9 cellular contexts compared by ENCODE assay signal in genomic region chr14:39102969-39103957, GRCh38. TPM values are rescaled to one million over a fixed set of nuclear protein-coding genes. Genes with fewer than 3 reads are reported as not detected.
A peak's percentile ranks its signal among the peaks of the same experiment; 100 is the strongest.
DNase-seq lines count a peak whose midpoint lies in the region; ATAC-seq, FAIRE-seq and TF ChIP-seq lines count a peak whose summit lies in the region.
"Had no signal": no experiment of that assay in that cellular context is flagged by ENCODE, and none has a peak within 500 bp of the region (broad histone marks: within the 10 kb centered on the region; RNA-seq: fewer than 3 reads in every experiment).

Gene SEC23A (minus strand): TSS chr14:39103235. CDS start chr14:39096118, 7,117 bp downstream.

- peak within 1 kb of the TSS; percentile 73 to 98 for H3K9ac ChIP-seq in colonic mucosa (ENCODE audit: low read depth in 2 of 2, low read length in 2 of 2)

- H3K9me3 ChIP-seq in colonic mucosa, result no peaks in the 10 kb centered on the region

- H3K4me1 ChIP-seq in colonic mucosa, result peaks cover 8% of the 10 kb centered on the region

- CTCF ChIA-PET in BJ (lab: Yijun Ruan, JAX), result interaction anchor here (0.6 to 1.1 kb wide), 3 partner anchors 11 to 497 kb away, joined by 3 to 4 read pairs (median 3); partner anchors contain the start of gene GEMIN2

- no peak for TF ChIP-seq CTCF in BJ (IDR thresholded peaks at IDR 0.05; ENCODE audit: insufficient read depth, low read depth, low read length)
- TF ChIP-seq CTCF in colonic mucosa (IDR thresholded peaks at IDR 0.05), result no peak

- DNase-seq in BJ (ENCODE audit: low read depth) (no peak), GM19239 (ENCODE audit: insufficient read length, low spot score) (peak; percentile 64), NCI-H524 (lab: John Stamatoyannopoulos, UW) (peak; percentile 95 to 96), colonic mucosa (peak; percentile 94), left kidney (ENCODE audit: low read depth, low spot score) (peak; percentile 97)
- peak; percentile 86 for DNase-seq in activated CD4-positive, alpha-beta T cell treated with anti-CD3 and anti-CD28 coated beads for 48 hours
- peak; percentile 84 to 89 for DNase-seq in stimulated activated CD4-positive, alpha-beta T cell treated with anti-CD3 and anti-CD28 coated beads, Interleukin-2, amount 100 ng/mL, for 24 hours

- intact Hi-C loops in colonic mucosa (cut with DNase I), result loop anchor here (5.0 kb wide), 1 partner anchor 74 kb away; the partner anchor contains the start of gene PNN

- ATAC-seq in HG03457 (IDR thresholded peaks at IDR 0.05; ENCODE audit: unreplicated experiment), result peak; percentile 84

- H3K27me3 ChIP-seq in BJ (ENCODE audit: control insufficient read depth, insufficient read depth, low read length) (no peaks in the 10 kb centered on the region), colonic mucosa (no peaks in the 10 kb centered on the region)

- FAIRE-seq in GM19239 (lab: Jason Lieb, UNC), result peak; percentile 79
- FAIRE-seq: islet of Langerhans had no signal

- H3K36me3 ChIP-seq in BJ (ENCODE audit: control insufficient read depth, insufficient read depth, low read length), result no peaks in the 10 kb centered on the region
- H3K36me3 ChIP-seq in colonic mucosa, result no peaks in the 10 kb centered on the region

- H3K4me3 ChIP-seq in BJ (ENCODE audit: low read depth, low read length) (peak within 1 kb of the TSS; percentile 97), colonic mucosa (peak within 1 kb of the TSS; percentile 93)

- POLR2A ChIA-PET in BJ (lab: Charles Lee), result interaction anchor here (0.6 to 1.9 kb wide), 2 partner anchors 11 to 42 kb away, joined by 6 to 7 read pairs; no protein-coding TSS in a partner anchor

- H3K27ac ChIP-seq in colonic mucosa, result peak within 1 kb of the TSS; percentile 100

RNA-seq across cellular contexts. Expression of gene SEC23A, which starts in this region (rescaled TPM):
- 157 and 327 TPM in 2 replicates for polyA plus RNA-seq in BJ (2011; rRNA removed)
- 324 and 407 TPM in 2 replicates for polyA minus RNA-seq in BJ (2011; rRNA and poly(A)+ RNA removed)
- total RNA-seq in colonic mucosa, result 100 to 1,000 TPM in 1 of 2 donors, 10 to 100 TPM in 1; 66.6 to 132 TPM
